9 cellular contexts compared by ENCODE assay signal in the genomic region with DNA sequence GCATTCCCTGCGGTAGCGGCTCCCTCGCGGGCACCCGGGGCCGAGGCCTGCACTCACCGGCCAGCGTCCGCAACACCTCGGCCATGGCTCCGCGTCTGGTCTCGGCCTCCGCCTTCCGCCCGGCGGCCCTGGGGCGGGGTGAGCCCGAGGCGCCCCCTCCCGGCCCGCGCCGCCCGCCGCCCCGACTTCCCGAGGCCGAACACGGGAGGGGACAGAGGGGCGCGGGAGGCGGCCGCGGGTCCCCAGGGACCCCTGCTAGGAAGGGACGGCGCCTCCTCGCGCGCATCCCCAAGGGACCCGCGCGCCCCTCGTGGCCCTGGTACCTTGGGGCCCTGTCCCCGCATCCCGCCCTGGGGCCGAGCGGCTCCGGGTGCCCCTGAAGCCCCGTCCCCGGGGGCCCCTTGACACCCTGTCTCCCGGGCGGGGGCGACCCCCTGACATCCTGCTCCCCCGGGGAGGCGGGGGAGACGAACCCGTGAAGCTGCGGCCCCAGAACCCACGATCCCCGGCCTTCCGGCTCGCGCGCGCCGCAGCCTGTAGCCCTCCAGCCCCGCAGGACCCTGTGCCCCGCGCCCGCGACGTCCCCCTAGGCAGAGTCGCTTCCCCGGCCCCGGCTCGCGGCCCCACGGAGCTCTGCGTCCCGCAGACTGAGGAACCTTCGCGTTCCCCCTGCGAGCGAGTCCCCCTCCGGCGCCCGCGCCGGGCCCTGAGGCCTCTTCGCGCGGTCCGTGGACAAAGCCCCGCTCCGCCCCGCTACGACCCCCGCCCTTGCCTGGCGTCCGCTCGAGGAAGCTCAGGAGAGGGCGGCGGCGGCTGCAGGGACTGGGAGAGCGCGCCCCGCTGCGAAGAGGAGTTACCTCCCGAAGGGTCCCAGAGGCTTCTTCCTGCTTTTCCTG. TPM values are rescaled to one million over a fixed set of nuclear protein-coding genes. Genes with fewer than 3 reads are reported as not detected.
DNase-seq lines count a peak whose midpoint lies in the region; ATAC-seq and TF ChIP-seq lines count a peak whose summit lies in the region.
"Had no signal": no experiment of that assay in that cellular context is flagged by ENCODE, and none has a peak within 500 bp of the region (broad histone marks: within the 10 kb centered on the region; RNA-seq: fewer than 3 reads in every experiment).

A gene (minus strand): TSS at position 97 of the 896 bp plus-strand sequence.

- H3K79me2 ChIP-seq in Karpas-422 (ENCODE audit: low read length), result no peaks in the 10 kb centered on the region

- H3K27ac ChIP-seq in ascending aorta, result no peak within 1 kb of the TSS
- H3K27ac ChIP-seq in iPS-20b (ENCODE audit: low read length), result no peak within 1 kb of the TSS
- peak within 1 kb of the TSS; percentile 31 to 69 (median 51) for H3K27ac ChIP-seq in gastrocnemius medialis
- no peak within 1 kb of the TSS for H3K27ac ChIP-seq in Karpas-422 (ENCODE audit: low read length)

- H3K4me2 ChIP-seq in Karpas-422 (ENCODE audit: low read depth, low read length, poor library complexity, severe bottlenecking), result no peak within 1 kb of the TSS

- intact Hi-C loops in ascending aorta (cut with DNase I), result no loop called here
- intact Hi-C loops in gastrocnemius medialis (cut with DNase I; ENCODE audit: low total_unique reads), result no loop called here

- H3K4me1 ChIP-seq in ascending aorta (no peaks in the 10 kb centered on the region), iPS-20b (ENCODE audit: insufficient read depth, low read length) (no peaks in the 10 kb centered on the region), gastrocnemius medialis (no peaks in the 10 kb centered on the region), Karpas-422 (ENCODE audit: low read length) (peaks cover 10% of the 10 kb centered on the region)

- no peaks in the 10 kb centered on the region for H3K9me2 ChIP-seq in Karpas-422 (replicated peaks; ENCODE audit: insufficient read depth, low read length)

- ATAC-seq in gastrocnemius medialis (no peak), HG03139 (IDR thresholded peaks at IDR 0.05; ENCODE audit: unreplicated experiment) (no peak)

- peak; percentile 22 for DNase-seq in GM10248 (ENCODE audit: extremely low spot score)
- DNase-seq in ascending aorta (ENCODE audit: low spot score in 2 of 2), result no peak
- no peak for DNase-seq in gastrocnemius medialis
- DNase-seq in GDM1 (lab: John Stamatoyannopoulos, UW), result no peak
- no peak for DNase-seq in Karpas-422
- DNase-seq in foreskin fibroblast, result no peak

- CTCF ChIA-PET in GM10248 (lab: Yijun Ruan, JAX), result no interaction called here

- no peak for TF ChIP-seq CTCF in GM10248 (IDR thresholded peaks at IDR 0.05; ENCODE audit: control extremely low read depth, extremely low read depth, low read depth, missing control alignments)
- no peak for TF ChIP-seq CTCF in ascending aorta (IDR thresholded peaks at IDR 0.05)
- peak in 3 of 5 experiments; percentile 26 to 35 (median 31) for TF ChIP-seq CTCF in gastrocnemius medialis (IDR thresholded peaks at IDR 0.05 in 4 of 5, conservative IDR thresholded peaks at IDR 0.05 in 1 of 5)
- TF ChIP-seq CTCF in foreskin fibroblast (IDR thresholded peaks at IDR 0.05; ENCODE audit: low read depth, low read length), result no peak

- H3K4me3 ChIP-seq in ascending aorta, result peak within 1 kb of the TSS; percentile 47 to 51
- peak within 1 kb of the TSS; percentile 46; the same call in 1 of the 2 replicates for H3K4me3 ChIP-seq in iPS-20b (ENCODE audit: low read length)
- peak within 1 kb of the TSS; percentile 44 to 58 (median 51) for H3K4me3 ChIP-seq in gastrocnemius medialis
- H3K4me3 ChIP-seq in Karpas-422 (ENCODE audit: low read length), result no peak within 1 kb of the TSS
- H3K4me3 ChIP-seq in foreskin fibroblast (ENCODE audit: low read depth in 1 of 2, low read length in 2 of 2), result no peak within 1 kb of the TSS

- no peak within 1 kb of the TSS for H2AFZ ChIP-seq in Karpas-422 (ENCODE audit: low read length)

- H3K9me3 ChIP-seq in ascending aorta, result no peaks in the 10 kb centered on the region
- peaks cover 2% of the 10 kb centered on the region for H3K9me3 ChIP-seq in iPS-20b (ENCODE audit: insufficient read depth, low read depth, low read length)
- H3K9me3 ChIP-seq in gastrocnemius medialis, result no peaks in the 10 kb centered on the region
- H3K9me3 ChIP-seq in Karpas-422 (ENCODE audit: low read length), result no peaks in the 10 kb centered on the region

- H4K20me1 ChIP-seq in Karpas-422 (ENCODE audit: insufficient read depth, low read depth, low read length), result no peaks in the 10 kb centered on the region

- in situ Hi-C loops in gastrocnemius medialis (cut with MboI; ENCODE audit: low sequenced_read_pairs in 4 of 4), result no loop called here

- no peak for TF ChIP-seq POLR2A in gastrocnemius medialis (IDR thresholded peaks at IDR 0.05)

- H3K27me3 ChIP-seq in ascending aorta (peaks cover 8% of the 10 kb centered on the region), iPS-20b (ENCODE audit: insufficient read depth, low read length) (peaks cover 88% of the 10 kb centered on the region), gastrocnemius medialis (peaks cover 21 to 31% (median 27%) of the 10 kb centered on the region in 3 donors), Karpas-422 (ENCODE audit: low read length) (no peaks in the 10 kb centered on the region)

- no peak within 1 kb of the TSS for H3K9ac ChIP-seq in iPS-20b (ENCODE audit: low read depth, low read length)
- no peak within 1 kb of the TSS for H3K9ac ChIP-seq in Karpas-422 (ENCODE audit: low read length)

- POLR2A ChIA-PET in GM10248 (lab: Yijun Ruan, JAX), result no interaction called here

- H3K36me3 ChIP-seq in ascending aorta (no peaks in the 10 kb centered on the region), iPS-20b (ENCODE audit: insufficient read depth, low read depth, low read length) (no peaks in the 10 kb centered on the region), gastrocnemius medialis (no peaks in the 10 kb centered on the region), Karpas-422 (ENCODE audit: insufficient read depth, low read length) (no peaks in the 10 kb centered on the region)

RNA-seq across cellular contexts. Expression of the gene that starts here (rescaled TPM):
- total RNA-seq in ascending aorta, result 4.8 TPM
- 1 to 10 TPM in 1 of 4 donors, under 1 TPM in 2, not detected in 1; 0.24 to 2.4 (median 0.44) TPM for total RNA-seq in gastrocnemius medialis
- not detected in 2 replicates for total RNA-seq in Karpas-422 (2014; rRNA removed; shearing (Covaris generic); ENCODE audit: low replicate concordance)
- total RNA-seq: activated naive CD4-positive, alpha-beta T cell treated with anti-CD3 and anti-CD28 coated beads, Interleukin-2, amount 50 U/mL, for 72 hours had no signal

Comparison
In these comparisons a context has a peak if more than half of its experiments do, and no peak if none do; other contexts are left out.
1. CTCF ChIP-seq: peak in gastrocnemius medialis (3 of 5); none in GM10248 (single experiment), ascending aorta (0 of 3) and foreskin fibroblast (single experiment).
2. H3K27ac ChIP-seq: peak in gastrocnemius medialis (4 of 4); none in ascending aorta (0 of 2), iPS-20b (single experiment) and Karpas-422 (single experiment).
3. H3K4me3 ChIP-seq: peak in ascending aorta (2 of 2), iPS-20b (single experiment) and gastrocnemius medialis (4 of 4); none in Karpas-422 (single experiment) and foreskin fibroblast (0 of 2).